Comparison of ENCODE assay signal across 8 cellular contexts in the genomic region with DNA sequence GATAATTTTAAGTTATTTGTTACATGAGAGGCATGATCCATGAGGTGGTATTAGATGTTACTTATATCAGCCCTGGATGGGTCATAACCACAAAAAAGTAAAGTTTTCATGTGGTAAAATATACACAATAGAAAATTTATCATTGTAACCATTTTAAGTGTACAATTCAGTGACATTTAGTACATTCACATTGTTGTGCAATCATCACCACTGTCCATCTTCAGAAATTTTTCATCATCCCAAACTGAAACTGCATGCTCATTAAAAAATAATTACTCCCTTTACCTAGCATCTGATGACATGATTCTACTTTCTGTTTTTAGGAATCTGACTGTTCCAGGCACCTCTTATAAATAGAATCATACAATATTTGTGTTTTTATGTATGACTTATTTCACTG. TPM values are rescaled to one million over a fixed set of nuclear protein-coding genes. Genes with fewer than 3 reads are reported as not detected.
"Had no signal": no experiment of that assay in that cellular context is flagged by ENCODE, and none has a peak within 500 bp of the region (broad histone marks: within the 10 kb centered on the region; RNA-seq: fewer than 3 reads in every experiment).

No MANE protein-coding gene starts in this region.

- H3K9ac ChIP-seq: KMS-11 had no signal

- DNase-seq: Karpas-422, KG1 had no signal

- H3K4me2 ChIP-seq: KMS-11 had no signal

- H3K27ac ChIP-seq: HL-60, KMS-11 had no signal

- FAIRE-seq: HTR-8/SVneo had no signal

RNA-seq across cellular contexts. Expression of gene GK2, which starts 11.2 kb away (rescaled TPM):
- total RNA-seq: HT-29, HT1080 had no signal
- polyA plus RNA-seq: IgD-negative memory B cell had no signal
